In the genomic region with DNA sequence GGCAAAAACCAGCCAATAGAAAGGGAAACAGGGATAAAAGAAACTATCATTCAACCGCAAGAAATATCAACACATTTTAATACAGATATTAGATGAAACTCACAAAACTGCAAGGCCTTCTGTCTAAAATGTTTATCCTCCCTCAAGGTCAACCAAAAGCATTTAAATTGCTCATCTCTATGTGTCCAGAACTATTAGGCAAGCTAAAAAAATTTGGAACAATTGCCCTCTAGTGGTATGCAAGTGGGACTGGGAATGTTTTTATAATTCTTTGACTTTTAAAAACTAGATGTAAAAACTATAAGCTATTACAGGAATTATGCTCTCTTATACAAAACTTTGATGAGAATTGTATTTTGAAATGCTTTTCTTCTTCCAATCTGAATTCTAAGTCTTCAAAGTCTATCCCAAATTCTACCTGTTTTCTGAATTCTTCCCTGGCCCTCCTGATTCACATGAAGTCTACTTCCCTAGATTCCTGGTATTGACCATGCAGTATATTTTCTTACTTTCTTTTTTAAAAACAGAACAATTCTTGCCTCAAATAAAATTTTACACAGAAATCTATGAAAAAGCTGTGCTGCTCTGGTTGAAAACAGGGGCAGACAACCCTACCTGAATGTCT, we compare ENCODE assay signal across 8 cellular contexts. TPM values are rescaled to one million over a fixed set of nuclear protein-coding genes. Genes with fewer than 3 reads are reported as not detected.
A peak's percentile ranks its signal among the peaks of the same experiment; 100 is the strongest.
DNase-seq lines count a peak whose midpoint lies in the region; ATAC-seq, FAIRE-seq and TF ChIP-seq lines count a peak whose summit lies in the region.

No MANE protein-coding gene starts in this region.

- H3K4me3 ChIP-seq in Caco-2 (ENCODE audit: low read depth, low read length) (no peak overlapping the region), K562 (no peak overlapping the region)

- CTCF ChIA-PET in Caco-2 (lab: Charles Lee): interaction anchor here (0.6 to 2.4 kb wide), 11 partner anchors 9 to 1274 kb away, joined by 3 to 31 read pairs (median 3); partner anchors contain the start of genes ENDOD1 and SRSF8
- CTCF ChIA-PET in K562 (lab: Yijun Ruan, JAX; ENCODE audit: low intra/inter-chr PET ratio): interaction anchor here (2.5 kb wide), 1 partner anchor 345 kb away, joined by 9 read pairs; no protein-coding TSS in a partner anchor
- CTCF ChIA-PET in Calu3 (lab: Charles Lee): no interaction called here

- peaks cover 19% of the 10 kb centered on the region for H3K79me2 ChIP-seq in K562 (ENCODE audit: control insufficient read depth, insufficient read depth, low read length)

- TF ChIP-seq POLR2A in K562 (conservative IDR thresholded peaks at IDR 0.05): no peak

- POLR2A ChIA-PET in Caco-2 (lab: Charles Lee) (no interaction called here), K562 (lab: Yijun Ruan, JAX) (no interaction called here)

- BruUV-seq in Caco-2 (replicated peaks; lab: Mats Ljungman, UMichigan) (no TSS peak), K562 (replicated peaks; lab: Mats Ljungman, UMichigan) (no TSS peak), Calu3 (replicated peaks; lab: Mats Ljungman, UMichigan) (no TSS peak)

- H3K4me3 Mint-ChIP-seq in Caco-2 (ENCODE audit: unreplicated experiment) (no peak overlapping the region), memory B cell (no peak overlapping the region), Calu3 (ENCODE audit: low read depth, unreplicated experiment) (no peak overlapping the region)

- FAIRE-seq in K562 (lab: Jason Lieb, UNC): no peak

- H3K9ac ChIP-seq in K562 (ENCODE audit: insufficient read depth in 1 of 2, low read depth in 2 of 2, low read length in 2 of 2): no peak overlapping the region

- WGBS in K562 (ENCODE audit: insufficient coverage, low coverage, missing lambda C conversion rate): 92% methylated on average over 1 of the region's 1 CpG

- H3K36me3 Mint-ChIP-seq in Caco-2 (ENCODE audit: insufficient read depth, unreplicated experiment) (peaks cover 74% of the 10 kb centered on the region), memory B cell (peaks cover 41% of the 10 kb centered on the region), Calu3 (ENCODE audit: insufficient read depth, unreplicated experiment) (peaks cover 53% of the 10 kb centered on the region)

- TF ChIP-seq EP300 in K562 (IDR thresholded peaks at IDR 0.05; ENCODE audit: low read length): no peak

- H3K4me1 Mint-ChIP-seq in Caco-2 (ENCODE audit: low read depth, unreplicated experiment) (peaks cover 18% of the 10 kb centered on the region), memory B cell (peaks cover 10% of the 10 kb centered on the region), Calu3 (ENCODE audit: low read depth, unreplicated experiment) (no peaks in the 10 kb centered on the region)

- no peak overlapping the region for H3K27ac Mint-ChIP-seq in Caco-2 (ENCODE audit: unreplicated experiment)
- H3K27ac Mint-ChIP-seq in memory B cell: peak overlapping the region; percentile 9
- no peak overlapping the region for H3K27ac Mint-ChIP-seq in Calu3 (ENCODE audit: unreplicated experiment)

- no peak overlapping the region for H3K4me2 ChIP-seq in K562 (ENCODE audit: insufficient read depth, low read length)

- intact Hi-C loops in Caco-2 (cut with micrococcal nuclease; ENCODE audit: unreplicated experiment) (loop anchor here (1.0 kb wide), 1 partner anchor 345 kb away; no protein-coding TSS in a partner anchor), K562 (cut with micrococcal nuclease) (loop anchor here (5.0 to 10.0 kb wide), 2 partner anchors 204 to 346 kb away; partner anchors contain the start of gene AMOTL1), Calu3 (cut with micrococcal nuclease; ENCODE audit: unreplicated experiment) (loop anchor here (5.0 kb wide), 1 partner anchor 346 kb away; no protein-coding TSS in a partner anchor)

- H3K36me3 ChIP-seq in Caco-2 (ENCODE audit: control insufficient read depth, insufficient read depth, low read length) (peaks cover 11% of the 10 kb centered on the region), K562 (ENCODE audit: control insufficient read depth, insufficient read depth, low read length) (peaks cover 89% of the 10 kb centered on the region)

- H3K4me1 ChIP-seq in Caco-2 (peaks cover 9% of the 10 kb centered on the region; the same call in 1 of the 2 replicates), K562 (replicated peaks in 1 of 2; ENCODE audit: control insufficient read depth in 2 of 2, insufficient read depth in 2 of 2, low read length in 2 of 2) (peaks cover 0 to 8% of the 10 kb centered on the region in 2 experiments; a peak in 2 of 5 replicates)

- TF ChIP-seq CTCF in Caco-2 (IDR thresholded peaks at IDR 0.05; ENCODE audit: insufficient read depth in 1 of 2, low read depth in 1 of 2, low read length in 1 of 2, severe bottlenecking in 1 of 2, unreplicated experiment in 1 of 2) (peak; percentile 79 to 80), K562 (IDR thresholded peaks at IDR 0.05 in 2 of 3, conservative IDR thresholded peaks at IDR 0.05 in 1 of 3; ENCODE audit: insufficient read depth in 2 of 3, low read depth in 1 of 3, low read length in 3 of 3) (peak; percentile 15 to 55 (median 50); a peak in 4 of 6 replicates), Calu3 (IDR thresholded peaks at IDR 0.05; ENCODE audit: unreplicated experiment) (no peak)

- H4K20me1 ChIP-seq in K562 (replicated peaks; ENCODE audit: control insufficient read depth, insufficient read depth, low read length): no peaks in the 10 kb centered on the region

- DNase-seq in Caco-2 (peak in 1 of 2 experiments; percentile 29), KG1 (lab: John Stamatoyannopoulos, UW) (peak; percentile 20), K562 (ENCODE audit: extremely low read depth in 1 of 4, low spot score in 3 of 4) (no peak), memory B cell (ENCODE audit: low spot score in 2 of 2) (no peak), Calu3 (no peak)
- no peak for DNase-seq in stimulated activated naive CD4-positive, alpha-beta T cell treated with Interleukin-2 at 50 U/mL for 16 hours (lab: John Stamatoyannopoulos, UW)

- no peaks in the 10 kb centered on the region for H3K27me3 Mint-ChIP-seq in Caco-2 (ENCODE audit: insufficient read depth, unreplicated experiment)
- H3K27me3 Mint-ChIP-seq in memory B cell: no peaks in the 10 kb centered on the region
- no peaks in the 10 kb centered on the region for H3K27me3 Mint-ChIP-seq in Calu3 (ENCODE audit: unreplicated experiment)

- in situ Hi-C loops in K562 (cut with MboI): no loop called here

- H3K27me3 ChIP-seq in Caco-2 (replicated peaks; ENCODE audit: control insufficient read depth, insufficient read depth, low read length) (no peaks in the 10 kb centered on the region), K562 (ENCODE audit: control insufficient read depth in 2 of 2, insufficient read depth in 2 of 2, low read length in 2 of 2) (no peaks in the 10 kb centered on the region)

- TF ChIP-seq RAD21 in K562 (CRISPR knock-in tag; conservative IDR thresholded peaks at IDR 0.05 in 1 of 2, IDR thresholded peaks at IDR 0.05 in 1 of 2): peak; percentile 45 to 62

- ATAC-seq in K562 (no peak), memory B cell (ENCODE audit: low read depth) (no peak), GM18858 (IDR thresholded peaks at IDR 0.05; ENCODE audit: unreplicated experiment) (no peak), GM21423 (IDR thresholded peaks at IDR 0.05; ENCODE audit: unreplicated experiment) (no peak)

- H3K9me3 Mint-ChIP-seq in Caco-2 (ENCODE audit: unreplicated experiment) (no peaks in the 10 kb centered on the region), memory B cell (no peaks in the 10 kb centered on the region), Calu3 (ENCODE audit: low read depth, unreplicated experiment) (no peaks in the 10 kb centered on the region)

- no peaks in the 10 kb centered on the region for H3K9me3 ChIP-seq in Caco-2
- no peaks in the 10 kb centered on the region for H3K9me3 ChIP-seq in K562 (replicated peaks; ENCODE audit: control insufficient read depth, insufficient read depth, low read depth, low read length)

- H3K27ac ChIP-seq in K562 (ENCODE audit: extremely low read depth, low read depth, low read length): no peak overlapping the region

- H2AFZ ChIP-seq in K562 (ENCODE audit: low read depth, low read length): no peak overlapping the region

- no peaks in the 10 kb centered on the region for H3K9me1 ChIP-seq in K562 (ENCODE audit: control insufficient read depth, insufficient read depth, low read length)

RNA-seq across cellular contexts. Expression of gene CWC15, which starts 4.9 kb away (rescaled TPM):
- 137 and 144 TPM in 2 replicates for total RNA-seq in Caco-2 (2022)
- total RNA-seq in K562 (2011; cell fraction: chromatin; rRNA removed; ENCODE audit: low replicate concordance): 30.9 and 73.8 TPM in 2 replicates
- total RNA-seq in K562 (2011; cell fraction: nucleolus; rRNA removed): 19.8 and 23.0 TPM in 2 replicates
- 38.5 and 46.6 TPM in 2 replicates for total RNA-seq in K562 (2011; cell fraction: nucleoplasm; rRNA removed)
- total RNA-seq in K562 (2014; rRNA removed): 47.3 and 61.6 TPM in 2 replicates
- total RNA-seq in K562 (2014; rRNA removed; fragmentation: Illumina TruSeq; extraction: Trizol): 89.2 and 101 TPM in 2 replicates
- total RNA-seq in K562 (2015; rRNA removed; fragmentation: Illumina TruSeq; extraction: Trizol): 93.9 and 95.8 TPM in 2 replicates
- total RNA-seq in K562 (2021): 61.6 and 76.0 TPM in 2 replicates
- polyA plus RNA-seq in K562 (2011; rRNA removed): 64.6 and 74.8 TPM in 2 replicates
- polyA plus RNA-seq in K562 (2011; cell fraction: cytosol; rRNA removed): 7.5 and 17.8 TPM in 2 replicates
- 39.0 and 71.6 TPM in 2 replicates for polyA plus RNA-seq in K562 (2011; cell fraction: nucleus; rRNA removed)
- polyA plus RNA-seq in K562 (2012): 60.8 and 68.8 TPM in 2 replicates
- polyA plus RNA-seq in K562 (2014; fragmentation: Illumina TruSeq; extraction: Trizol): 80.4 and 96.8 TPM in 2 replicates
- polyA plus RNA-seq in K562 (2014; fragmentation: Nextera tagmentation; extraction: Ambion mirVana): 100 to 1,000 TPM; 128 to 168 TPM
- polyA plus RNA-seq in K562 (2014; rRNA removed): 63.2 and 65.9 TPM in 2 replicates
- polyA minus RNA-seq in K562 (2011; rRNA and poly(A)+ RNA removed): 44.0 and 51.2 TPM in 2 replicates
- 13.2 and 21.4 TPM in 2 replicates for polyA minus RNA-seq in K562 (2011; cell fraction: cytosol; rRNA and poly(A)+ RNA removed)
- polyA minus RNA-seq in K562 (2011; cell fraction: nucleus; rRNA and poly(A)+ RNA removed): 31.8 and 70.3 TPM in 2 replicates
- 38.8 and 48.6 TPM in 2 replicates for total RNA-seq in Calu3 (2022)

RNA-seq across cellular contexts. Expression of gene KDM4D, which starts 5.1 kb away (rescaled TPM):
- 0.95 and 1.2 TPM in 2 replicates for total RNA-seq in Caco-2 (2022)
- 1.0 and 1.2 TPM in 2 replicates for total RNA-seq in K562 (2011; cell fraction: chromatin; rRNA removed; ENCODE audit: low replicate concordance)
- 0.50 and 0.79 TPM in 2 replicates for total RNA-seq in K562 (2011; cell fraction: nucleolus; rRNA removed)
- total RNA-seq in K562 (2011; cell fraction: nucleoplasm; rRNA removed): 0.53 and 0.59 TPM in 2 replicates
- 0.50 and 0.65 TPM in 2 replicates for total RNA-seq in K562 (2014; rRNA removed)
- total RNA-seq in K562 (2014; rRNA removed; fragmentation: Illumina TruSeq; extraction: Trizol): 0.40 and 0.73 TPM in 2 replicates
- total RNA-seq in K562 (2015; rRNA removed; fragmentation: Illumina TruSeq; extraction: Trizol): 0.49 and 0.54 TPM in 2 replicates
- total RNA-seq in K562 (2021): 0.74 and 1.1 TPM in 2 replicates
- polyA plus RNA-seq in K562 (2011; rRNA removed): 0.59 and 0.81 TPM in 2 replicates
- 1.0 and 1.1 TPM in 2 replicates for polyA plus RNA-seq in K562 (2011; cell fraction: cytosol; rRNA removed)
- polyA plus RNA-seq in K562 (2011; cell fraction: nucleus; rRNA removed): 0.60 and 0.63 TPM in 2 replicates
- polyA plus RNA-seq in K562 (2012): 0.64 and 1.1 TPM in 2 replicates
- polyA plus RNA-seq in K562 (2014; fragmentation: Illumina TruSeq; extraction: Trizol): 0.70 and 0.94 TPM in 2 replicates
- under 1 TPM; 0.34 to 0.39 TPM for polyA plus RNA-seq in K562 (2014; fragmentation: Nextera tagmentation; extraction: Ambion mirVana)
- 0.48 and 0.59 TPM in 2 replicates for polyA plus RNA-seq in K562 (2014; rRNA removed)
- polyA minus RNA-seq in K562 (2011; rRNA and poly(A)+ RNA removed): 1.3 and 1.5 TPM in 2 replicates
- polyA minus RNA-seq in K562 (2011; cell fraction: cytosol; rRNA and poly(A)+ RNA removed): 0.86 and 1.8 TPM in 2 replicates
- 0.94 and 1.3 TPM in 2 replicates for polyA minus RNA-seq in K562 (2011; cell fraction: nucleus; rRNA and poly(A)+ RNA removed)
- 0.68 and 1.2 TPM in 2 replicates for total RNA-seq in Calu3 (2022)

RNA-seq across cellular contexts. Expression of gene KDM4E, which starts 56.6 kb away (rescaled TPM):
- total RNA-seq in Caco-2 (2022) (not detected in 2 replicates), K562 (2014; rRNA removed) (not detected in 2 replicates), K562 (2014; rRNA removed; fragmentation: Illumina TruSeq; extraction: Trizol) (not detected in 2 replicates), K562 (2015; rRNA removed; fragmentation: Illumina TruSeq; extraction: Trizol) (not detected in 2 replicates), K562 (2021) (not detected in 2 replicates), Calu3 (2022) (not detected in 2 replicates)
- total RNA-seq in K562 (2011; cell fraction: chromatin; rRNA removed; ENCODE audit: low replicate concordance): not detected in 2 replicates
- total RNA-seq in K562 (2011; cell fraction: nucleolus; rRNA removed): not detected in 2 replicates
- not detected in 2 replicates for total RNA-seq in K562 (2011; cell fraction: nucleoplasm; rRNA removed)
- polyA plus RNA-seq in K562 (2011; rRNA removed) (not detected in 2 replicates), K562 (2014; fragmentation: Illumina TruSeq; extraction: Trizol) (not detected in 2 replicates), K562 (2014; fragmentation: Nextera tagmentation; extraction: Ambion mirVana) (under 1 TPM in 1 of 2 experiments, not detected in 1; 0.04 TPM), K562 (2014; rRNA removed) (not detected in 2 replicates)
- not detected in 2 replicates for polyA plus RNA-seq in K562 (2011; cell fraction: cytosol; rRNA removed)
- not detected in 2 replicates for polyA plus RNA-seq in K562 (2011; cell fraction: nucleus; rRNA removed)
- polyA plus RNA-seq in K562 (2012): not detected in 2 replicates
- not detected in 2 replicates for polyA minus RNA-seq in K562 (2011; rRNA and poly(A)+ RNA removed)
- not detected in 2 replicates for polyA minus RNA-seq in K562 (2011; cell fraction: cytosol; rRNA and poly(A)+ RNA removed)
- polyA minus RNA-seq in K562 (2011; cell fraction: nucleus; rRNA and poly(A)+ RNA removed): not detected in 2 replicates
